In genomic region chr17:41634639-41635038, GRCh38 we compare ENCODE assay signal across 16 cellular contexts. TPM values are rescaled to one million over a fixed set of nuclear protein-coding genes. Genes with fewer than 3 reads are reported as not detected.
DNase-seq lines count a peak whose midpoint lies in the region; ATAC-seq and TF ChIP-seq lines count a peak whose summit lies in the region.
"Had no signal": no experiment of that assay in that cellular context is flagged by ENCODE, and none has a peak within 500 bp of the region (broad histone marks: within the 10 kb centered on the region; RNA-seq: fewer than 3 reads in every experiment).

No MANE protein-coding gene starts in this region.

- DNase-seq in natural killer cell treated with Interleukin-12 subunit alpha and Interleukin-12 subunit beta and Interleukin-15 and Interleukin-18, amount 100 ng/mL, for 72 hours (ENCODE audit: low spot score): no peak
- DNase-seq in natural killer cell (no peak), left lobe of liver (ENCODE audit: low spot score) (no peak), vagina (ENCODE audit: extremely low spot score in 2 of 2) (no peak), DMS114 treated with DMSO at 0.1 percent for 48 hours (lab: John Stamatoyannopoulos, UW; ENCODE audit: unreplicated experiment) (no peak)
- DNase-seq: activated CD4-positive, CD25-positive, alpha-beta regulatory T cell; activated naive CD4-positive, alpha-beta T cell treated with anti-CD3 and anti-CD28 coated beads, Interleukin-2, amount 50 U/mL, for 16 hours; effector CD4-positive, alpha-beta T cell; MV-4-11; naive thymus-derived CD4-positive, alpha-beta T cell; NCI-H69; stimulated activated CD4-positive, alpha-beta T cell treated with anti-CD3 and anti-CD28 coated beads, Interleukin-1b, Interleukin-23, amount 100 ng/mL, for 48 hours had no signal

- peak overlapping the region; percentile 39 for H3K27ac ChIP-seq in vagina
- H3K27ac ChIP-seq: left lung had no signal

- no peak overlapping the region for H3K4me3 ChIP-seq in vagina
- H3K4me3 ChIP-seq: left lung had no signal

- H3K4me3 Mint-ChIP-seq in natural killer cell treated with Interleukin-12 subunit alpha and Interleukin-12 subunit beta and Interleukin-15 and Interleukin-18, amount 100 ng/mL, for 72 hours: no peak overlapping the region
- no peak overlapping the region for H3K4me3 Mint-ChIP-seq in natural killer cell
- H3K4me3 Mint-ChIP-seq: naive thymus-derived CD4-positive, alpha-beta T cell had no signal

- peaks cover 19% of the 10 kb centered on the region for H3K4me1 ChIP-seq in vagina
- H3K4me1 ChIP-seq: left lung had no signal

- no peaks in the 10 kb centered on the region for H3K36me3 Mint-ChIP-seq in natural killer cell treated with Interleukin-12 subunit alpha and Interleukin-12 subunit beta and Interleukin-15 and Interleukin-18, amount 100 ng/mL, for 72 hours
- H3K36me3 Mint-ChIP-seq in natural killer cell: no peaks in the 10 kb centered on the region
- H3K36me3 Mint-ChIP-seq: naive thymus-derived CD4-positive, alpha-beta T cell had no signal

- no peak for TF ChIP-seq POLR2A in vagina (IDR thresholded peaks at IDR 0.05)

- no peaks in the 10 kb centered on the region for H3K9me3 Mint-ChIP-seq in natural killer cell treated with Interleukin-12 subunit alpha and Interleukin-12 subunit beta and Interleukin-15 and Interleukin-18, amount 100 ng/mL, for 72 hours
- H3K9me3 Mint-ChIP-seq in natural killer cell: no peaks in the 10 kb centered on the region
- H3K9me3 Mint-ChIP-seq: naive thymus-derived CD4-positive, alpha-beta T cell had no signal

- H3K27me3 ChIP-seq in vagina: no peaks in the 10 kb centered on the region
- H3K27me3 ChIP-seq: left lung had no signal

- H3K27me3 Mint-ChIP-seq in natural killer cell treated with Interleukin-12 subunit alpha and Interleukin-12 subunit beta and Interleukin-15 and Interleukin-18, amount 100 ng/mL, for 72 hours: no peaks in the 10 kb centered on the region
- no peaks in the 10 kb centered on the region for H3K27me3 Mint-ChIP-seq in natural killer cell (ENCODE audit: low read depth in 2 of 2)

- ATAC-seq in natural killer cell treated with Interleukin-12 subunit alpha and Interleukin-12 subunit beta and Interleukin-15 and Interleukin-18, amount 100 ng/mL, for 72 hours: peak; percentile 3 to 13
- no peak for ATAC-seq in natural killer cell
- peak; percentile 14 for ATAC-seq in left lobe of liver
- ATAC-seq in GM21360 (IDR thresholded peaks at IDR 0.05; ENCODE audit: unreplicated experiment): no peak
- ATAC-seq: naive thymus-derived CD4-positive, alpha-beta T cell had no signal

- intact Hi-C loops in natural killer cell (cut with micrococcal nuclease): no loop called here
- intact Hi-C loops in vagina (cut with DNase I): no loop called here

- TF ChIP-seq CTCF in natural killer cell (IDR thresholded peaks at IDR 0.05) (no peak), vagina (IDR thresholded peaks at IDR 0.05) (no peak)

- H3K27ac Mint-ChIP-seq in natural killer cell treated with Interleukin-12 subunit alpha and Interleukin-12 subunit beta and Interleukin-15 and Interleukin-18, amount 100 ng/mL, for 72 hours: no peak overlapping the region
- H3K27ac Mint-ChIP-seq in natural killer cell: no peak overlapping the region
- H3K27ac Mint-ChIP-seq: naive thymus-derived CD4-positive, alpha-beta T cell had no signal

- no peaks in the 10 kb centered on the region for H3K36me3 ChIP-seq in vagina
- H3K36me3 ChIP-seq: left lung had no signal

- no peaks in the 10 kb centered on the region for H3K9me3 ChIP-seq in vagina
- H3K9me3 ChIP-seq: left lung had no signal

- peaks cover 0 to 2% of the 10 kb centered on the region in 2 donors for H3K4me1 Mint-ChIP-seq in natural killer cell treated with Interleukin-12 subunit alpha and Interleukin-12 subunit beta and Interleukin-15 and Interleukin-18, amount 100 ng/mL, for 72 hours (ENCODE audit: low read depth in 2 of 2)
- H3K4me1 Mint-ChIP-seq in natural killer cell: no peaks in the 10 kb centered on the region

RNA-seq across cellular contexts. Expression of gene KRT17, which starts 10.3 kb away (rescaled TPM):
- total RNA-seq in natural killer cell treated with Interleukin-12 subunit alpha and Interleukin-12 subunit beta and Interleukin-15 and Interleukin-18, amount 100 ng/mL, for 72 hours: not detected
- total RNA-seq in natural killer cell (not detected), left lobe of liver (not detected), vagina (165 TPM)
- total RNA-seq: naive thymus-derived CD4-positive, alpha-beta T cell had no signal

RNA-seq across cellular contexts. Expression of gene KRT16, which starts 22.1 kb away (rescaled TPM):
- not detected for total RNA-seq in natural killer cell treated with Interleukin-12 subunit alpha and Interleukin-12 subunit beta and Interleukin-15 and Interleukin-18, amount 100 ng/mL, for 72 hours
- total RNA-seq in natural killer cell (not detected), left lobe of liver (not detected), vagina (872 TPM)
- total RNA-seq: naive thymus-derived CD4-positive, alpha-beta T cell; T-helper 1 cell treated with Interleukin-12 subunit alpha and Interleukin-12 subunit beta and Interleukin-4 antibody, amounts not matched to agents 30 ng/mL and 1 ng/mL, for 36 hours had no signal

RNA-seq across cellular contexts. Expression of gene KRT14, which starts 47.9 kb away (rescaled TPM):
- not detected for total RNA-seq in natural killer cell treated with Interleukin-12 subunit alpha and Interleukin-12 subunit beta and Interleukin-15 and Interleukin-18, amount 100 ng/mL, for 72 hours
- total RNA-seq in natural killer cell: not detected
- total RNA-seq in left lobe of liver: not detected
- 1,546 TPM for total RNA-seq in vagina
- total RNA-seq: H4; naive thymus-derived CD4-positive, alpha-beta T cell; T-helper 1 cell treated with Interleukin-12 subunit alpha and Interleukin-12 subunit beta and Interleukin-4 antibody, amounts not matched to agents 30 ng/mL and 1 ng/mL, for 36 hours had no signal

RNA-seq across cellular contexts. Expression of gene EIF1, which starts 54.0 kb away (rescaled TPM):
- total RNA-seq in natural killer cell treated with Interleukin-12 subunit alpha and Interleukin-12 subunit beta and Interleukin-15 and Interleukin-18, amount 100 ng/mL, for 72 hours: 1,000 to 10,000 TPM; 1,047 to 1,473 TPM
- total RNA-seq in natural killer cell (1,000 to 10,000 TPM; 2,034 to 2,368 (median 2,279) TPM), left lobe of liver (257 TPM), vagina (204 TPM)

Comparison
In these comparisons a context has a peak if more than half of its experiments do, and no peak if none do; other contexts are left out.
1. ATAC-seq: peak in natural killer cell treated with Interleukin-12 subunit alpha and Interleukin-12 subunit beta and Interleukin-15 and Interleukin-18, amount 100 ng/mL, for 72 hours (2 of 2) and left lobe of liver (single experiment); none in natural killer cell (0 of 3) and GM21360 (single experiment).
2. RNA of gene KRT17, which starts 10.3 kb away (total RNA-seq): 165 TPM in vagina (single experiment); not detected in left lobe of liver (single experiment), not detected in natural killer cell treated with Interleukin-12 subunit alpha and Interleukin-12 subunit beta and Interleukin-15 and Interleukin-18, amount 100 ng/mL, for 72 hours and not detected in natural killer cell; every median in the first group is over 100 times any median in the second.
3. RNA of gene KRT16, which starts 22.1 kb away (total RNA-seq): 872 TPM in vagina (single experiment); not detected in left lobe of liver (single experiment), not detected in natural killer cell treated with Interleukin-12 subunit alpha and Interleukin-12 subunit beta and Interleukin-15 and Interleukin-18, amount 100 ng/mL, for 72 hours and not detected in natural killer cell; every median in the first group is over 100 times any median in the second.
4. RNA of gene KRT14, which starts 47.9 kb away (total RNA-seq): 1,546 TPM in vagina (single experiment); not detected in natural killer cell treated with Interleukin-12 subunit alpha and Interleukin-12 subunit beta and Interleukin-15 and Interleukin-18, amount 100 ng/mL, for 72 hours, not detected in natural killer cell and not detected in left lobe of liver (single experiment); every median in the first group is over 1,000 times any median in the second.